In genomic region chr13:49996166-49996915, GRCh38 we compare ENCODE assay signal across 1 cellular context.
TF ChIP-seq lines count a peak whose summit lies in the region.

No MANE protein-coding gene starts in this region.

TF ChIP-seq in HepG2, 621 proteins besides CTCF, POLR2A, EP300 and RAD21 (continued from another document and continues in another):
- TF ChIP-seq ZBTB39 (CRISPR knock-in tag; IDR thresholded peaks at IDR 0.05) (no peak), GFI1 (CRISPR knock-in tag; IDR thresholded peaks at IDR 0.05; ENCODE audit: borderline replicate concordance) (peak; percentile 40; the same call in 1 of the 2 replicates), ZNF143 (CRISPR knock-in tag; IDR thresholded peaks at IDR 0.05) (no peak), THAP8 (CRISPR knock-in tag; IDR thresholded peaks at IDR 0.05; ENCODE audit: borderline replicate concordance) (no peak), BCL6 (CRISPR knock-in tag; IDR thresholded peaks at IDR 0.05) (peak; percentile 8; the same call in 1 of the 2 replicates), ZIK1 (CRISPR knock-in tag; IDR thresholded peaks at IDR 0.05; ENCODE audit: borderline replicate concordance, low read depth) (no peak), HMGA1 (CRISPR knock-in tag; conservative IDR thresholded peaks at IDR 0.05) (no peak), RBM39 (IDR thresholded peaks at IDR 0.05; ENCODE audit: low read depth, low read length, poor library complexity, severe bottlenecking) (peak; percentile 17), ZNF18 (CRISPR knock-in tag; IDR thresholded peaks at IDR 0.05; ENCODE audit: insufficient replicate concordance) (peak; percentile 10), MYC (CRISPR knock-in tag; IDR thresholded peaks at IDR 0.05; ENCODE audit: borderline replicate concordance) (peak; percentile 65; the same call in 1 of the 2 replicates), ZNF546 (CRISPR knock-in tag; conservative IDR thresholded peaks at IDR 0.05) (0 out of 2 replicates have a peak, but pooled peaks have one; percentile 18), SNAPC4 (CRISPR knock-in tag; IDR thresholded peaks at IDR 0.05) (no peak), ZNF558 (CRISPR knock-in tag; IDR thresholded peaks at IDR 0.05; ENCODE audit: borderline replicate concordance) (no peak), SP1 (IDR thresholded peaks at IDR 0.05) (no peak), SP1 (CRISPR knock-in tag; IDR thresholded peaks at IDR 0.05) (peak; percentile 65; the same call in 1 of the 2 replicates), FOXP4 (CRISPR knock-in tag; IDR thresholded peaks at IDR 0.05) (no peak), ZNF776 (CRISPR knock-in tag; IDR thresholded peaks at IDR 0.05) (0 out of 2 replicates have a peak, but pooled peaks have one; percentile 29), ZNF503 (CRISPR knock-in tag; IDR thresholded peaks at IDR 0.05) (0 out of 2 replicates have a peak, but pooled peaks have one; percentile 3), ZMYM4 (CRISPR knock-in tag; IDR thresholded peaks at IDR 0.05) (peak; percentile 40), ZNF784 (CRISPR knock-in tag; IDR thresholded peaks at IDR 0.05; ENCODE audit: borderline replicate concordance) (no peak; the same call in 1 of the 2 replicates), MTA3 (CRISPR knock-in tag; IDR thresholded peaks at IDR 0.05) (no peak), GATAD1 (CRISPR knock-in tag; IDR thresholded peaks at IDR 0.05) (0 out of 2 replicates have a peak, but pooled peaks have one; percentile 15), POLR2AphosphoS5 (IDR thresholded peaks at IDR 0.05; ENCODE audit: low read depth, low read length) (0 out of 2 replicates have a peak, but pooled peaks have one; percentile 29), ZNF704 (CRISPR knock-in tag; IDR thresholded peaks at IDR 0.05; ENCODE audit: borderline replicate concordance) (no peak), KLF9 (CRISPR knock-in tag; IDR thresholded peaks at IDR 0.05; ENCODE audit: low read depth) (no peak), SP5 (CRISPR knock-in tag; IDR thresholded peaks at IDR 0.05; ENCODE audit: borderline replicate concordance, low read depth) (peak; percentile 80), HES4 (CRISPR knock-in tag; IDR thresholded peaks at IDR 0.05; ENCODE audit: borderline replicate concordance) (0 out of 2 replicates have a peak, but pooled peaks have one; percentile 36), TAF1 (CRISPR knock-in tag; IDR thresholded peaks at IDR 0.05) (peak; percentile 39; the same call in 1 of the 2 replicates), SPEN (CRISPR knock-in tag; IDR thresholded peaks at IDR 0.05; ENCODE audit: low read depth) (0 out of 2 replicates have a peak, but pooled peaks have one; percentile 33), HOXA3 (CRISPR knock-in tag; IDR thresholded peaks at IDR 0.05) (peak; percentile 27; the same call in 1 of the 2 replicates), MXI1 (IDR thresholded peaks at IDR 0.05; ENCODE audit: borderline replicate concordance, low read depth, low read length) (no peak), YY1 (IDR thresholded peaks at IDR 0.05; ENCODE audit: insufficient read depth, insufficient replicate concordance, low read depth, low read length) (no peak), NONO (IDR thresholded peaks at IDR 0.05) (no peak), NONO (CRISPR knock-in tag; conservative IDR thresholded peaks at IDR 0.05) (peak; percentile 47; the same call in 1 of the 2 replicates), HNRNPLL (IDR thresholded peaks at IDR 0.05; ENCODE audit: low read depth, low read length, poor library complexity, severe bottlenecking) (peak; percentile 51), ARID5B (CRISPR knock-in tag; IDR thresholded peaks at IDR 0.05) (peak; percentile 38; the same call in 1 of the 2 replicates), ZNF362 (CRISPR knock-in tag; IDR thresholded peaks at IDR 0.05; ENCODE audit: borderline replicate concordance) (no peak), ZNF83 (CRISPR knock-in tag; IDR thresholded peaks at IDR 0.05; ENCODE audit: borderline replicate concordance) (no peak)
